11 cellular contexts compared by ENCODE assay signal in genomic region chr14:75450381-75451276, GRCh38. TPM values are rescaled to one million over a fixed set of nuclear protein-coding genes. Genes with fewer than 3 reads are reported as not detected.
DNase-seq lines count a peak whose midpoint lies in the region; ATAC-seq and TF ChIP-seq lines count a peak whose summit lies in the region.
"Had no signal": no experiment of that assay in that cellular context is flagged by ENCODE, and none has a peak within 500 bp of the region (broad histone marks: within the 10 kb centered on the region; RNA-seq: fewer than 3 reads in every experiment).

No MANE protein-coding gene starts in this region.

- no peak for TF ChIP-seq EP300 in suprapubic skin (IDR thresholded peaks at IDR 0.05)

- DNase-seq in M059J (ENCODE audit: low read depth) (peak; percentile 69), breast epithelium (ENCODE audit: low spot score in 2 of 2) (peak; percentile 88 to 91), kidney glomerular epithelial cell (lab: John Stamatoyannopoulos, UW) (peak; percentile 36), suprapubic skin (ENCODE audit: low spot score in 2 of 2) (peak in 1 of 2 donors; percentile 86), immature natural killer cell (no peak), NCI-H446 treated with DMSO at 0.1 percent for 48 hours (lab: John Stamatoyannopoulos, UW) (no peak)
- no peak for DNase-seq in activated T-cell treated with anti-CD3 and anti-CD28 coated beads, Interleukin-2, amount 50 U/mL, for 72 hours
- DNase-seq: NCI-H526 treated with DMSO at 0.1 percent for 48 hours; stimulated activated CD4-positive, alpha-beta T cell treated with anti-CD3 and anti-CD28 coated beads, Interleukin-4, amount 100 ng/mL, for 24 hours had no signal

- H3K9me3 ChIP-seq in breast epithelium (no peaks in the 10 kb centered on the region), suprapubic skin (no peaks in the 10 kb centered on the region)

- peak overlapping the region; percentile 64 to 87 for H3K27ac ChIP-seq in breast epithelium
- H3K27ac ChIP-seq in suprapubic skin, result peak overlapping the region; percentile 73

- H3K27ac Mint-ChIP-seq in immature natural killer cell, result no peak overlapping the region
- H3K27ac Mint-ChIP-seq in activated T-cell treated with anti-CD3 and anti-CD28 coated beads, Interleukin-2, amount 50 U/mL, for 72 hours, result no peak overlapping the region

- no peaks in the 10 kb centered on the region for H3K36me3 Mint-ChIP-seq in immature natural killer cell
- no peaks in the 10 kb centered on the region for H3K36me3 Mint-ChIP-seq in activated T-cell treated with anti-CD3 and anti-CD28 coated beads, Interleukin-2, amount 50 U/mL, for 72 hours (ENCODE audit: insufficient read depth in 2 of 2)

- TF ChIP-seq CTCF in breast epithelium (IDR thresholded peaks at IDR 0.05) (no peak), suprapubic skin (IDR thresholded peaks at IDR 0.05) (no peak)

- intact Hi-C loops in breast epithelium (cut with DNase I; ENCODE audit: low total_unique reads), result no loop called here

- H3K4me3 Mint-ChIP-seq in immature natural killer cell, result no peak overlapping the region
- no peak overlapping the region for H3K4me3 Mint-ChIP-seq in activated T-cell treated with anti-CD3 and anti-CD28 coated beads, Interleukin-2, amount 50 U/mL, for 72 hours

- peaks cover 23 to 48% of the 10 kb centered on the region in 2 donors for H3K4me1 ChIP-seq in breast epithelium
- peaks cover 90% of the 10 kb centered on the region for H3K4me1 ChIP-seq in suprapubic skin

- no peaks in the 10 kb centered on the region for H3K9me3 Mint-ChIP-seq in immature natural killer cell
- H3K9me3 Mint-ChIP-seq in activated T-cell treated with anti-CD3 and anti-CD28 coated beads, Interleukin-2, amount 50 U/mL, for 72 hours, result no peaks in the 10 kb centered on the region

- H3K4me3 ChIP-seq in breast epithelium (no peak overlapping the region), suprapubic skin (no peak overlapping the region)
- H3K4me3 ChIP-seq: GM12878 had no signal

- no peaks in the 10 kb centered on the region for H3K36me3 ChIP-seq in breast epithelium
- H3K36me3 ChIP-seq in suprapubic skin, result no peaks in the 10 kb centered on the region

- no peak for ATAC-seq in GM19452 (IDR thresholded peaks at IDR 0.05; ENCODE audit: unreplicated experiment)
- no peak for ATAC-seq in activated T-cell treated with anti-CD3 and anti-CD28 coated beads, Interleukin-2, amount 50 U/mL, for 72 hours (replicated peaks in 1 of 2)
- ATAC-seq: GM12878 had no signal

- H3K27me3 ChIP-seq in breast epithelium, result no peaks in the 10 kb centered on the region
- H3K27me3 ChIP-seq in suprapubic skin, result no peaks in the 10 kb centered on the region

- peaks cover 3 to 6% of the 10 kb centered on the region in 2 donors for H3K4me1 Mint-ChIP-seq in immature natural killer cell
- peaks cover 19% of the 10 kb centered on the region for H3K4me1 Mint-ChIP-seq in activated T-cell treated with anti-CD3 and anti-CD28 coated beads, Interleukin-2, amount 50 U/mL, for 72 hours (ENCODE audit: low read depth)

- peaks cover 0 to 6% (median 3%) of the 10 kb centered on the region in 3 donors for H3K27me3 Mint-ChIP-seq in immature natural killer cell (ENCODE audit: low read depth in 3 of 3)
- peaks cover 15% of the 10 kb centered on the region for H3K27me3 Mint-ChIP-seq in activated T-cell treated with anti-CD3 and anti-CD28 coated beads, Interleukin-2, amount 50 U/mL, for 72 hours (ENCODE audit: low read depth)

- TF ChIP-seq POLR2A in breast epithelium (IDR thresholded peaks at IDR 0.05) (no peak), suprapubic skin (IDR thresholded peaks at IDR 0.05) (no peak)

- WGBS in suprapubic skin, result 43% methylated on average over 9 of the region's 9 CpGs

RNA-seq across cellular contexts. Expression of gene JDP2, which starts 22.8 kb away (rescaled TPM):
- total RNA-seq in M059J (2014; rRNA removed; shearing (Covaris generic)), result 21.9 and 32.4 TPM in 2 replicates
- total RNA-seq in breast epithelium (100 to 1,000 TPM in 1 of 3 donors, 10 to 100 TPM in 2; 35.7 to 153 (median 58.3) TPM), suprapubic skin (10 to 100 TPM; 36.0 to 72.7 (median 50.4) TPM)
- under 1 TPM in 1 of 3 donors, not detected in 2; 0.47 TPM for polyA plus RNA-seq in immature natural killer cell
- 1 to 10 TPM; 6.3 to 6.8 TPM for total RNA-seq in activated T-cell treated with anti-CD3 and anti-CD28 coated beads, Interleukin-2, amount 50 U/mL, for 72 hours

Comparison
In these comparisons a context has a peak if more than half of its experiments do, and no peak if none do; other contexts are left out.
1. DNase-seq: peak in M059J (single experiment), breast epithelium (2 of 2) and kidney glomerular epithelial cell (single experiment); none in immature natural killer cell (0 of 3), NCI-H446 treated with DMSO at 0.1 percent for 48 hours (single experiment) and activated T-cell treated with anti-CD3 and anti-CD28 coated beads, Interleukin-2, amount 50 U/mL, for 72 hours (0 of 2).